In genomic region chr20:62487564-62488086, GRCh38 we compare ENCODE assay signal across 1 cellular context.
A peak's percentile ranks its signal among the peaks of the same experiment; 100 is the strongest.
TF ChIP-seq lines count a peak whose summit lies in the region.

No MANE protein-coding gene starts in this region.

TF ChIP-seq in HepG2, 621 proteins besides CTCF, POLR2A, EP300 and RAD21 (continued from another document and continues in another):
- TF ChIP-seq ZXDC (CRISPR knock-in tag; IDR thresholded peaks at IDR 0.05) (no peak), ZNF282 (IDR thresholded peaks at IDR 0.05; ENCODE audit: partially characterized antibody) (no peak), MTERF4 (CRISPR knock-in tag; IDR thresholded peaks at IDR 0.05) (no peak), ZNF614 (CRISPR knock-in tag; IDR thresholded peaks at IDR 0.05; ENCODE audit: borderline replicate concordance) (0 out of 2 replicates have a peak, but pooled peaks have one; percentile 51), ZNF75D (CRISPR knock-in tag; IDR thresholded peaks at IDR 0.05; ENCODE audit: borderline replicate concordance) (no peak), PITX1 (CRISPR knock-in tag; IDR thresholded peaks at IDR 0.05) (peak; percentile 99), YEATS4 (CRISPR knock-in tag; IDR thresholded peaks at IDR 0.05; ENCODE audit: borderline replicate concordance) (no peak), SP5 (CRISPR knock-in tag; IDR thresholded peaks at IDR 0.05; ENCODE audit: borderline replicate concordance, low read depth) (peak; percentile 43; the same call in 1 of the 2 replicates), ZSCAN20 (CRISPR knock-in tag; IDR thresholded peaks at IDR 0.05; ENCODE audit: borderline replicate concordance) (no peak), PRDM15 (CRISPR knock-in tag; IDR thresholded peaks at IDR 0.05) (no peak), SRSF4 (IDR thresholded peaks at IDR 0.05; ENCODE audit: low read depth, low read length, poor library complexity, severe bottlenecking) (no peak), ZMAT5 (CRISPR knock-in tag; IDR thresholded peaks at IDR 0.05; ENCODE audit: borderline replicate concordance, low read depth) (no peak), ZNF713 (CRISPR knock-in tag; IDR thresholded peaks at IDR 0.05) (no peak), SRSF9 (IDR thresholded peaks at IDR 0.05; ENCODE audit: borderline replicate concordance, insufficient read depth, low read depth, low read length, poor library complexity, severe bottlenecking) (no peak), THAP11 (CRISPR knock-in tag; IDR thresholded peaks at IDR 0.05) (0 out of 2 replicates have a peak, but pooled peaks have one; percentile 16), FIP1L1 (IDR thresholded peaks at IDR 0.05; ENCODE audit: borderline replicate concordance, insufficient read depth, low read depth, low read length) (no peak), HMGA1 (CRISPR knock-in tag; conservative IDR thresholded peaks at IDR 0.05) (no peak), HOXD1 (CRISPR knock-in tag; IDR thresholded peaks at IDR 0.05) (no peak), SIN3B (IDR thresholded peaks at IDR 0.05; ENCODE audit: low read length) (no peak), ZBTB34 (CRISPR knock-in tag; IDR thresholded peaks at IDR 0.05) (peak; percentile 91), RARA (CRISPR knock-in tag; IDR thresholded peaks at IDR 0.05) (no peak), CHCHD3 (CRISPR knock-in tag; IDR thresholded peaks at IDR 0.05) (no peak), ZNF646 (CRISPR knock-in tag; IDR thresholded peaks at IDR 0.05) (no peak), ZNF549 (CRISPR knock-in tag; IDR thresholded peaks at IDR 0.05) (no peak), NAIF1 (CRISPR knock-in tag; IDR thresholded peaks at IDR 0.05; ENCODE audit: borderline replicate concordance) (no peak)
- TF ChIP-seq, protein P1, sequence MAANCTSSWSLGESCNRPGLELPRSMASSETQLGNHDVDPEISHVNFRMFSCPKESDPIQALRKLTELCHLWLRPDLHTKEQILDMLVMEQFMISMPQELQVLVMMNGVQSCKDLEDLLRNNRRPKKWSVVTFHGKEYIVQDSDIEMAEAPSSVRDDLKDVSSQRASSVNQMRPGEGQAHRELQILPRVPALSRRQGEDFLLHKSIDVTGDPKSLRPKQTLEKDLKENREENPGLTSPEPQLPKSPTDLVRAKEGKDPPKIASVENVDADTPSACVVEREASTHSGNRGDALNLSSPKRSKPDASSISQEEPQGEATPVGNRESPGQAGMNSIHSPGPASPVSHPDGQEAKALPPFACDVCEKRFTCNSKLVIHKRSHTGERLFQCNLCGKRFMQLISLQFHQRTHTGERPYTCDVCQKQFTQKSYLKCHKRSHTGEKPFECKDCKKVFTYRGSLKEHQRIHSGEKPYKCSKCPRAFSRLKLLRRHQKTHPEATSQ (CRISPR knock-in tag; IDR thresholded peaks at IDR 0.05; ENCODE audit: borderline replicate concordance), result no peak
- TF ChIP-seq, protein P2, sequence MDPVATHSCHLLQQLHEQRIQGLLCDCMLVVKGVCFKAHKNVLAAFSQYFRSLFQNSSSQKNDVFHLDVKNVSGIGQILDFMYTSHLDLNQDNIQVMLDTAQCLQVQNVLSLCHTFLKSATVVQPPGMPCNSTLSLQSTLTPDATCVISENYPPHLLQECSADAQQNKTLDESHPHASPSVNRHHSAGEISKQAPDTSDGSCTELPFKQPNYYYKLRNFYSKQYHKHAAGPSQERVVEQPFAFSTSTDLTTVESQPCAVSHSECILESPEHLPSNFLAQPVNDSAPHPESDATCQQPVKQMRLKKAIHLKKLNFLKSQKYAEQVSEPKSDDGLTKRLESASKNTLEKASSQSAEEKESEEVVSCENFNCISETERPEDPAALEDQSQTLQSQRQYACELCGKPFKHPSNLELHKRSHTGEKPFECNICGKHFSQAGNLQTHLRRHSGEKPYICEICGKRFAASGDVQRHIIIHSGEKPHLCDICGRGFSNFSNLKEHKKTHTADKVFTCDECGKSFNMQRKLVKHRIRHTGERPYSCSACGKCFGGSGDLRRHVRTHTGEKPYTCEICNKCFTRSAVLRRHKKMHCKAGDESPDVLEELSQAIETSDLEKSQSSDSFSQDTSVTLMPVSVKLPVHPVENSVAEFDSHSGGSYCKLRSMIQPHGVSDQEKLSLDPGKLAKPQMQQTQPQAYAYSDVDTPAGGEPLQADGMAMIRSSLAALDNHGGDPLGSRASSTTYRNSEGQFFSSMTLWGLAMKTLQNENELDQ (CRISPR knock-in tag; IDR thresholded peaks at IDR 0.05; ENCODE audit: borderline replicate concordance), result no peak
- TF ChIP-seq, protein P3, sequence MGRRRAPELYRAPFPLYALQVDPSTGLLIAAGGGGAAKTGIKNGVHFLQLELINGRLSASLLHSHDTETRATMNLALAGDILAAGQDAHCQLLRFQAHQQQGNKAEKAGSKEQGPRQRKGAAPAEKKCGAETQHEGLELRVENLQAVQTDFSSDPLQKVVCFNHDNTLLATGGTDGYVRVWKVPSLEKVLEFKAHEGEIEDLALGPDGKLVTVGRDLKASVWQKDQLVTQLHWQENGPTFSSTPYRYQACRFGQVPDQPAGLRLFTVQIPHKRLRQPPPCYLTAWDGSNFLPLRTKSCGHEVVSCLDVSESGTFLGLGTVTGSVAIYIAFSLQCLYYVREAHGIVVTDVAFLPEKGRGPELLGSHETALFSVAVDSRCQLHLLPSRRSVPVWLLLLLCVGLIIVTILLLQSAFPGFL (CRISPR knock-in tag; IDR thresholded peaks at IDR 0.05), result no peak
- TF ChIP-seq, protein P4, sequence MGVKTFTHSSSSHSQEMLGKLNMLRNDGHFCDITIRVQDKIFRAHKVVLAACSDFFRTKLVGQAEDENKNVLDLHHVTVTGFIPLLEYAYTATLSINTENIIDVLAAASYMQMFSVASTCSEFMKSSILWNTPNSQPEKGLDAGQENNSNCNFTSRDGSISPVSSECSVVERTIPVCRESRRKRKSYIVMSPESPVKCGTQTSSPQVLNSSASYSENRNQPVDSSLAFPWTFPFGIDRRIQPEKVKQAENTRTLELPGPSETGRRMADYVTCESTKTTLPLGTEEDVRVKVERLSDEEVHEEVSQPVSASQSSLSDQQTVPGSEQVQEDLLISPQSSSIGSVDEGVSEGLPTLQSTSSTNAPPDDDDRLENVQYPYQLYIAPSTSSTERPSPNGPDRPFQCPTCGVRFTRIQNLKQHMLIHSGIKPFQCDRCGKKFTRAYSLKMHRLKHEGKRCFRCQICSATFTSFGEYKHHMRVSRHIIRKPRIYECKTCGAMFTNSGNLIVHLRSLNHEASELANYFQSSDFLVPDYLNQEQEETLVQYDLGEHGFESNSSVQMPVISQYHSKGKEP (CRISPR knock-in tag; IDR thresholded peaks at IDR 0.05), result no peak
